Comparison of ENCODE assay signal across 8 cellular contexts in the genomic region with DNA sequence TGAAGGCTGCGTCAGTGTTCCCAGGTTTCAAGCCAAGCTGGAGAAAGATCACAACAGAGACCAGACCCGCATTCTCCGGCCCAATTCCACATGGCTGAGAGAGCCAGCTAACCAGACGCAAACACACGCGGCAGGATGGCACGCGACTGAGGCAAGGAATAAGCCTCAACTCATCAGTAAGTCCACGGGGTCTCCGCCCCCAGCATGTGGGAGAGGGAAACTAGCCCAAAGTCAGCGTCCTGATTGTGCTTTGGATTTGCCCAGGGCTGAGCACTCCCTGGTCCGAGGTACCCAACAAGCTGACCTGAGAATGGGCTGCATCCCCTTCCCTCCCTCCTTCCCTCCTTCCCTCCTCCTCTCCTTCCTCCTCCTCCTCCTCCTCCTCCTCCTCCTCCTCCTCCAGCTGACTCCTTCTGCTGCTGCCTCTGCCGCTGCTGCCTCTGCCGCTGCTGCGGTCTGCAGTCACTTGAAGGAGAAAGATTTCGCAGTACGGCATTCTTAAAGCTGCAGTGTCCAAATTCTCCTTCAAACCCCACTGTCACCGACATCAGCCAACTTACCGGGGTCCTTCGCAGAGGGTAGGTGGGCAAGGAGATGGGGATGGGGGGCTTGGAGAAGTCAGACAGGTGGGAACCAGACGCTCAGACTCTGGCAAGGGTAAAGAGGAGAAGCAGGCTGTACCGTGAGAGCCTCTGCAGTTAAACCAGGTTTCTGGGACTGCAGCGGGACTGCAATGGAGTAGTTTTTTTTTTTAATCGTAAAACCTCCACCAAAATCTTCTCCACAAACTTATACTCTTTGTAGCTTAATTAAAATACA. TPM values are rescaled to one million over a fixed set of nuclear protein-coding genes. Genes with fewer than 3 reads are reported as not detected.
DNase-seq lines count a peak whose midpoint lies in the region; ATAC-seq, FAIRE-seq and TF ChIP-seq lines count a peak whose summit lies in the region.

No MANE protein-coding gene starts in this region.

- no peaks in the 10 kb centered on the region for H4K20me1 ChIP-seq in H9 (ENCODE audit: control insufficient read depth, insufficient read depth, insufficient read length)

- no peak overlapping the region for H3T11ph ChIP-seq in H9 (ENCODE audit: low read length)

- no peak overlapping the region for H3K27ac Mint-ChIP-seq in H9
- no peak overlapping the region for H3K27ac Mint-ChIP-seq in activated naive CD8-positive, alpha-beta T cell treated with anti-CD3 and anti-CD28 coated beads for 36 hours
- H3K27ac Mint-ChIP-seq in stimulated activated naive CD8-positive, alpha-beta T cell treated with anti-CD3 and anti-CD28 coated beads, Interleukin-15, amount 100 ng/mL, for 72 hours: no peak overlapping the region

- no peak for TF ChIP-seq RAD21 in A549 (conservative IDR thresholded peaks at IDR 0.05 in 1 of 2, IDR thresholded peaks at IDR 0.05 in 1 of 2)

- H3K4ac ChIP-seq in H9 (ENCODE audit: low read depth, low read length): no peak overlapping the region

- peaks cover 18% of the 10 kb centered on the region for H3K23me2 ChIP-seq in H9 (ENCODE audit: insufficient read length, low read depth, low read length, poor library complexity, severe bottlenecking)

- no peaks in the 10 kb centered on the region for H3K36me3 Mint-ChIP-seq in H9 (ENCODE audit: insufficient read depth in 1 of 3, low read depth in 3 of 3)
- no peaks in the 10 kb centered on the region for H3K36me3 Mint-ChIP-seq in activated naive CD8-positive, alpha-beta T cell treated with anti-CD3 and anti-CD28 coated beads for 36 hours

- TF ChIP-seq CTCF in A549 (IDR thresholded peaks at IDR 0.05) (no peak), H9 (conservative IDR thresholded peaks at IDR 0.05) (no peak)

- ATAC-seq in A549 (peak in 1 of 2 experiments; percentile 62; a peak in 4 of 6 replicates), GM21737 (IDR thresholded peaks at IDR 0.05; ENCODE audit: unreplicated experiment) (no peak)
- no peak for ATAC-seq in stimulated activated naive CD8-positive, alpha-beta T cell treated with anti-CD3 and anti-CD28 coated beads, Interleukin-15, amount 100 ng/mL, for 72 hours

- no peak for TF ChIP-seq EP300 in A549 (IDR thresholded peaks at IDR 0.05)

- no peak overlapping the region for H3K23ac ChIP-seq in H9 (ENCODE audit: insufficient read length, low read depth, low read length)

- no peaks in the 10 kb centered on the region for H3K36me3 ChIP-seq in iPS-18a (ENCODE audit: control insufficient read depth, low read depth, low read length)

- H3K4me3 Mint-ChIP-seq in H9: peak overlapping the region; percentile 54 to 82
- peak overlapping the region; percentile 35 for H3K4me3 Mint-ChIP-seq in activated naive CD8-positive, alpha-beta T cell treated with anti-CD3 and anti-CD28 coated beads for 36 hours
- H3K4me3 Mint-ChIP-seq in stimulated activated naive CD8-positive, alpha-beta T cell treated with anti-CD3 and anti-CD28 coated beads, Interleukin-15, amount 100 ng/mL, for 72 hours: peak overlapping the region; percentile 58 to 70

- no peak for FAIRE-seq in A549 (lab: Jason Lieb, UNC)

- H3K27me3 ChIP-seq in H9 (ENCODE audit: insufficient read depth, low read length): peaks cover 53% of the 10 kb centered on the region; the same call in 1 of the 2 replicates
- peaks cover 79% of the 10 kb centered on the region for H3K27me3 ChIP-seq in iPS-18a (ENCODE audit: control insufficient read depth, insufficient read depth, low read length)

- H2BK5ac ChIP-seq in H9 (ENCODE audit: insufficient read length, low read length): no peak overlapping the region

- H2AK5ac ChIP-seq in H9 (ENCODE audit: insufficient read length, low read length): no peak overlapping the region

- no peak overlapping the region for H2BK20ac ChIP-seq in H9 (ENCODE audit: low read depth, low read length, poor library complexity, severe bottlenecking)

- TF ChIP-seq POLR2A in A549 (IDR thresholded peaks at IDR 0.05; ENCODE audit: low read length): no peak

- H3K9ac ChIP-seq in H9 (ENCODE audit: extremely low read depth, insufficient read length, low read length) (no peak overlapping the region), iPS-18a (ENCODE audit: low read length) (no peak overlapping the region)

- no peaks in the 10 kb centered on the region for H3K79me2 ChIP-seq in H9 (ENCODE audit: insufficient read depth, low read length)

- H3K4me2 ChIP-seq in A549 (peak overlapping the region; percentile 92), H9 (ENCODE audit: insufficient read depth, insufficient read length, low read length) (peak overlapping the region; percentile 42)

- H3K18ac ChIP-seq in H9 (ENCODE audit: insufficient read length, low read depth, low read length): no peak overlapping the region

- H4K91ac ChIP-seq in H9 (ENCODE audit: insufficient read length, low read depth, low read length): no peak overlapping the region

- H3K4me3 ChIP-seq in A549: peak overlapping the region; percentile 39; the same call in 2 of the 3 replicates
- peak overlapping the region; percentile 52 for H3K4me3 ChIP-seq in iPS-18a (ENCODE audit: low read length)

- H4K8ac ChIP-seq in H9 (replicated peaks; ENCODE audit: insufficient read length, low read depth, low read length): no peak overlapping the region

- H2BK15ac ChIP-seq in H9 (ENCODE audit: low read depth, low read length): no peak overlapping the region

- H2AFZ ChIP-seq in H9 (ENCODE audit: low read length): no peak overlapping the region

- H2BK120ac ChIP-seq in H9 (ENCODE audit: low read depth, low read length, poor library complexity, severe bottlenecking): no peak overlapping the region

- CTCF ChIA-PET in A549 (lab: Yijun Ruan, JAX): interaction anchor here (0.5 to 2.9 kb wide), 9 partner anchors 8 to 182 kb away, joined by 3 to 19 read pairs (median 3); no protein-coding TSS in a partner anchor

- peaks cover 95% of the 10 kb centered on the region for H3K27me3 Mint-ChIP-seq in H9 (ENCODE audit: low read depth)
- H3K27me3 Mint-ChIP-seq in activated naive CD8-positive, alpha-beta T cell treated with anti-CD3 and anti-CD28 coated beads for 36 hours: peaks cover 93% of the 10 kb centered on the region
- H3K27me3 Mint-ChIP-seq in stimulated activated naive CD8-positive, alpha-beta T cell treated with anti-CD3 and anti-CD28 coated beads, Interleukin-15, amount 100 ng/mL, for 72 hours: peaks cover 92% of the 10 kb centered on the region

- DNase-seq in A549 (ENCODE audit: low read depth in 1 of 2, low spot score in 1 of 2) (no peak), H9 (peak; percentile 53), NCI-H2029 treated with DMSO at 0.1 percent for 48 hours (lab: John Stamatoyannopoulos, UW) (no peak)
- peak; percentile 9 for DNase-seq in activated naive CD8-positive, alpha-beta T cell treated with anti-CD3 and anti-CD28 coated beads for 36 hours
- no peak for DNase-seq in stimulated activated naive CD8-positive, alpha-beta T cell treated with anti-CD3 and anti-CD28 coated beads, Interleukin-15, amount 100 ng/mL, for 72 hours
- DNase-seq in activated naive CD4-positive, alpha-beta T cell treated with anti-CD3 and anti-CD28 coated beads, Interleukin-2, amount 50 U/mL, for 16 hours: no peak

- H3K4me1 ChIP-seq in A549 (peaks cover 3% of the 10 kb centered on the region), H9 (ENCODE audit: insufficient read depth, low read length) (no peaks in the 10 kb centered on the region; the same call in 1 of the 2 replicates), iPS-18a (ENCODE audit: control insufficient read depth, low read depth, low read length) (peaks cover 8% of the 10 kb centered on the region)

- H3K4me1 Mint-ChIP-seq in H9: peaks cover 23 to 50% of the 10 kb centered on the region in 2 experiments
- H3K4me1 Mint-ChIP-seq in activated naive CD8-positive, alpha-beta T cell treated with anti-CD3 and anti-CD28 coated beads for 36 hours: peaks cover 39% of the 10 kb centered on the region
- peaks cover 67% of the 10 kb centered on the region for H3K4me1 Mint-ChIP-seq in stimulated activated naive CD8-positive, alpha-beta T cell treated with anti-CD3 and anti-CD28 coated beads, Interleukin-15, amount 100 ng/mL, for 72 hours

- no peaks in the 10 kb centered on the region for H3K9me3 Mint-ChIP-seq in H9
- no peaks in the 10 kb centered on the region for H3K9me3 Mint-ChIP-seq in activated naive CD8-positive, alpha-beta T cell treated with anti-CD3 and anti-CD28 coated beads for 36 hours
- H3K9me3 Mint-ChIP-seq in stimulated activated naive CD8-positive, alpha-beta T cell treated with anti-CD3 and anti-CD28 coated beads, Interleukin-15, amount 100 ng/mL, for 72 hours: no peaks in the 10 kb centered on the region

- no peak overlapping the region for H3K14ac ChIP-seq in H9 (ENCODE audit: insufficient read depth, low read length)

- H3K79me1 ChIP-seq in H9 (ENCODE audit: insufficient read depth, low read depth, low read length, poor library complexity, severe bottlenecking): no peaks in the 10 kb centered on the region

- H3K27ac ChIP-seq in A549 (peak overlapping the region; percentile 36 to 73; a peak in 3 of 6 replicates), H9 (ENCODE audit: insufficient read length, low read depth, low read length) (no peak overlapping the region), iPS-18a (ENCODE audit: low read length) (no peak overlapping the region)

- no peak overlapping the region for H4K5ac ChIP-seq in H9 (ENCODE audit: insufficient read length, low read depth, low read length)

- H3K9me3 ChIP-seq in A549: no peaks in the 10 kb centered on the region
- H3K9me3 ChIP-seq in H9 (ENCODE audit: control insufficient read depth, low read depth, low read length): no peaks in the 10 kb centered on the region
- H3K9me3 ChIP-seq in iPS-18a (ENCODE audit: control insufficient read depth, low read depth, low read length): no peaks in the 10 kb centered on the region

- no peak overlapping the region for H2BK12ac ChIP-seq in H9 (ENCODE audit: insufficient read length, low read depth, low read length)

- 49% methylated on average over 17 of the region's 24 CpGs for WGBS in A549 (ENCODE audit: missing lambda C conversion rate)
- no CpG with 5 or more reads among the region's 24 CpGs for WGBS in H9 (ENCODE audit: extremely low coverage, insufficient read length, low lambda C conversion rate)

- POLR2A ChIA-PET in A549 (lab: Yijun Ruan, JAX): interaction anchor here (0.5 to 0.6 kb wide), 2 partner anchors 19 to 60 kb away, joined by 3 read pairs; no protein-coding TSS in a partner anchor

- no peak overlapping the region for H3K56ac ChIP-seq in H9 (ENCODE audit: insufficient read length, low read depth, low read length)

RNA-seq across cellular contexts. Expression of gene H6PD, which starts 32.9 kb away (rescaled TPM):
- polyA plus RNA-seq in A549 (2011; rRNA removed): 7.9 and 9.8 TPM in 2 replicates
- 3.7 and 6.0 TPM in 2 replicates for polyA plus RNA-seq in A549 (2012; cell fraction: cytosol; rRNA removed)
- polyA plus RNA-seq in A549 (2012; cell fraction: nucleus; rRNA removed): 12.0 and 12.4 TPM in 2 replicates
- 4.6 to 6.4 TPM (median 6.0 TPM) in 3 replicates for polyA plus RNA-seq in A549 (2017; fragmentation: RNase III; extraction: RNeasy Plus Mini Kit Qiagen cat#74134 plus additional on column Dnase treatment)
- polyA minus RNA-seq in A549 (2011; rRNA and poly(A)+ RNA removed): 8.7 and 10.4 TPM in 2 replicates
- total RNA-seq in H9 (2021): 7.6 and 7.9 TPM in 2 replicates
- 1 to 10 TPM; 5.7 to 5.9 TPM for total RNA-seq in activated naive CD8-positive, alpha-beta T cell treated with anti-CD3 and anti-CD28 coated beads for 36 hours

Comparison
In these comparisons a context has a peak if more than half of its experiments do, and no peak if none do; other contexts are left out.
1. DNase-seq: peak in H9 (single experiment) and activated naive CD8-positive, alpha-beta T cell treated with anti-CD3 and anti-CD28 coated beads for 36 hours (single experiment); none in A549 (0 of 2), stimulated activated naive CD8-positive, alpha-beta T cell treated with anti-CD3 and anti-CD28 coated beads, Interleukin-15, amount 100 ng/mL, for 72 hours (0 of 2), NCI-H2029 treated with DMSO at 0.1 percent for 48 hours (single experiment) and activated naive CD4-positive, alpha-beta T cell treated with anti-CD3 and anti-CD28 coated beads, Interleukin-2, amount 50 U/mL, for 16 hours (single experiment).
2. H3K27ac ChIP-seq: peak in A549 (2 of 2); none in H9 (single experiment) and iPS-18a (single experiment).
3. Peak in every context shown above with its lines, with median percentiles within 50 percentile points of each other: H3K4me3 Mint-ChIP-seq.